2 cellular contexts compared by ENCODE assay signal in the genomic region with DNA sequence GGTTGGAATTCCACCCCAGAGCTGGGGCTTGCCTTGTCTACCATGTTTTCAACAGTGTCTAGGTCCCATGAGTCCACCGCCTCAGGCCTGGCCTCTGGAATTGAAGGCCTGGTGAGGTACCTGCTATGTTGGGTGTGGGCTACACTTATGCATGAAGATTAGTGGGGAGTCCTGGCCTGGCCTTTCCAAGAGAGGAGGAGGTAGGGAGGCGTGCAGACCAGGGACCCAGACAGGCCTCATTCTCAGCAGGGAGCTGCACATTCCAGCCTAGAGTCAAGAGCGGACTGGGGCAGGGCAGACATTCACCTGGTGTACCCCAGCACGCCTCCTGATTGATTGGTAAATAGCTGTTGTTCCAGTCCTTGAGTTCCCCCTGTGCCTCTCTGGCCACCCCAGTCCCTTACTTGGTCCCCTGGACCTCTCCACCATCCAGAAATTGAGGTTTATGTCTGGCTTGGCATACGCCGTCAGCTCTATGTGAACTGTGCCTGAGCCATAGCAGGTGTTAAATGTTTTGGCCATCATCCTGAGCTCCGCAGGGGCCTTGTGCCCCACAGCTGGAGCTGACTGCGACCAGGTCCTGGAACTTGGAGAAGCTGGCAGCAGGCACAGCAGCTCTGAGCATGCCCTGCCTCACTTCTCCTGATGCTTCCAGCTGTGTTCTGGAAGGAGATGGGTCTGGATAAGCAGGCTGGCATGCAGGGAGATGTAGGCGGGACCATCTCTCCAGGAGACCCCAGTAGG.
TF ChIP-seq lines count a peak whose summit lies in the region.

No MANE protein-coding gene starts in this region.

TF ChIP-seq in HepG2, 621 proteins besides CTCF, POLR2A, EP300 and RAD21:
- TF ChIP-seq IKZF4 (CRISPR knock-in tag; IDR thresholded peaks at IDR 0.05; ENCODE audit: borderline replicate concordance, low read depth, not compliant biosample characterization) (no peak), ZUFSP (CRISPR knock-in tag; IDR thresholded peaks at IDR 0.05; ENCODE audit: borderline replicate concordance) (no peak), MYC (CRISPR knock-in tag; IDR thresholded peaks at IDR 0.05; ENCODE audit: borderline replicate concordance) (0 out of 2 replicates have a peak, but pooled peaks have one; percentile 27), ZNF17 (CRISPR knock-in tag; IDR thresholded peaks at IDR 0.05) (no peak), MAFG (CRISPR knock-in tag; IDR thresholded peaks at IDR 0.05) (no peak), CREB1 (IDR thresholded peaks at IDR 0.05) (no peak), CREB1 (CRISPR knock-in tag; IDR thresholded peaks at IDR 0.05) (no peak)
- TF ChIP-seq, protein P1, sequence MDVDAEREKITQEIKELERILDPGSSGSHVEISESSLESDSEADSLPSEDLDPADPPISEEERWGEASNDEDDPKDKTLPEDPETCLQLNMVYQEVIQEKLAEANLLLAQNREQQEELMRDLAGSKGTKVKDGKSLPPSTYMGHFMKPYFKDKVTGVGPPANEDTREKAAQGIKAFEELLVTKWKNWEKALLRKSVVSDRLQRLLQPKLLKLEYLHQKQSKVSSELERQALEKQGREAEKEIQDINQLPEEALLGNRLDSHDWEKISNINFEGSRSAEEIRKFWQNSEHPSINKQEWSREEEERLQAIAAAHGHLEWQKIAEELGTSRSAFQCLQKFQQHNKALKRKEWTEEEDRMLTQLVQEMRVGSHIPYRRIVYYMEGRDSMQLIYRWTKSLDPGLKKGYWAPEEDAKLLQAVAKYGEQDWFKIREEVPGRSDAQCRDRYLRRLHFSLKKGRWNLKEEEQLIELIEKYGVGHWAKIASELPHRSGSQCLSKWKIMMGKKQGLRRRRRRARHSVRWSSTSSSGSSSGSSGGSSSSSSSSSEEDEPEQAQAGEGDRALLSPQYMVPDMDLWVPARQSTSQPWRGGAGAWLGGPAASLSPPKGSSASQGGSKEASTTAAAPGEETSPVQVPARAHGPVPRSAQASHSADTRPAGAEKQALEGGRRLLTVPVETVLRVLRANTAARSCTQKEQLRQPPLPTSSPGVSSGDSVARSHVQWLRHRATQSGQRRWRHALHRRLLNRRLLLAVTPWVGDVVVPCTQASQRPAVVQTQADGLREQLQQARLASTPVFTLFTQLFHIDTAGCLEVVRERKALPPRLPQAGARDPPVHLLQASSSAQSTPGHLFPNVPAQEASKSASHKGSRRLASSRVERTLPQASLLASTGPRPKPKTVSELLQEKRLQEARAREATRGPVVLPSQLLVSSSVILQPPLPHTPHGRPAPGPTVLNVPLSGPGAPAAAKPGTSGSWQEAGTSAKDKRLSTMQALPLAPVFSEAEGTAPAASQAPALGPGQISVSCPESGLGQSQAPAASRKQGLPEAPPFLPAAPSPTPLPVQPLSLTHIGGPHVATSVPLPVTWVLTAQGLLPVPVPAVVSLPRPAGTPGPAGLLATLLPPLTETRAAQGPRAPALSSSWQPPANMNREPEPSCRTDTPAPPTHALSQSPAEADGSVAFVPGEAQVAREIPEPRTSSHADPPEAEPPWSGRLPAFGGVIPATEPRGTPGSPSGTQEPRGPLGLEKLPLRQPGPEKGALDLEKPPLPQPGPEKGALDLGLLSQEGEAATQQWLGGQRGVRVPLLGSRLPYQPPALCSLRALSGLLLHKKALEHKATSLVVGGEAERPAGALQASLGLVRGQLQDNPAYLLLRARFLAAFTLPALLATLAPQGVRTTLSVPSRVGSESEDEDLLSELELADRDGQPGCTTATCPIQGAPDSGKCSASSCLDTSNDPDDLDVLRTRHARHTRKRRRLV (CRISPR knock-in tag; IDR thresholded peaks at IDR 0.05): no peak

TF ChIP-seq in WTC11, 78 proteins besides CTCF, POLR2A, EP300 and RAD21:
- TF ChIP-seq GTF2I (CRISPR knock-in tag; conservative IDR thresholded peaks at IDR 0.05): no peak
- TF ChIP-seq, protein P2, sequence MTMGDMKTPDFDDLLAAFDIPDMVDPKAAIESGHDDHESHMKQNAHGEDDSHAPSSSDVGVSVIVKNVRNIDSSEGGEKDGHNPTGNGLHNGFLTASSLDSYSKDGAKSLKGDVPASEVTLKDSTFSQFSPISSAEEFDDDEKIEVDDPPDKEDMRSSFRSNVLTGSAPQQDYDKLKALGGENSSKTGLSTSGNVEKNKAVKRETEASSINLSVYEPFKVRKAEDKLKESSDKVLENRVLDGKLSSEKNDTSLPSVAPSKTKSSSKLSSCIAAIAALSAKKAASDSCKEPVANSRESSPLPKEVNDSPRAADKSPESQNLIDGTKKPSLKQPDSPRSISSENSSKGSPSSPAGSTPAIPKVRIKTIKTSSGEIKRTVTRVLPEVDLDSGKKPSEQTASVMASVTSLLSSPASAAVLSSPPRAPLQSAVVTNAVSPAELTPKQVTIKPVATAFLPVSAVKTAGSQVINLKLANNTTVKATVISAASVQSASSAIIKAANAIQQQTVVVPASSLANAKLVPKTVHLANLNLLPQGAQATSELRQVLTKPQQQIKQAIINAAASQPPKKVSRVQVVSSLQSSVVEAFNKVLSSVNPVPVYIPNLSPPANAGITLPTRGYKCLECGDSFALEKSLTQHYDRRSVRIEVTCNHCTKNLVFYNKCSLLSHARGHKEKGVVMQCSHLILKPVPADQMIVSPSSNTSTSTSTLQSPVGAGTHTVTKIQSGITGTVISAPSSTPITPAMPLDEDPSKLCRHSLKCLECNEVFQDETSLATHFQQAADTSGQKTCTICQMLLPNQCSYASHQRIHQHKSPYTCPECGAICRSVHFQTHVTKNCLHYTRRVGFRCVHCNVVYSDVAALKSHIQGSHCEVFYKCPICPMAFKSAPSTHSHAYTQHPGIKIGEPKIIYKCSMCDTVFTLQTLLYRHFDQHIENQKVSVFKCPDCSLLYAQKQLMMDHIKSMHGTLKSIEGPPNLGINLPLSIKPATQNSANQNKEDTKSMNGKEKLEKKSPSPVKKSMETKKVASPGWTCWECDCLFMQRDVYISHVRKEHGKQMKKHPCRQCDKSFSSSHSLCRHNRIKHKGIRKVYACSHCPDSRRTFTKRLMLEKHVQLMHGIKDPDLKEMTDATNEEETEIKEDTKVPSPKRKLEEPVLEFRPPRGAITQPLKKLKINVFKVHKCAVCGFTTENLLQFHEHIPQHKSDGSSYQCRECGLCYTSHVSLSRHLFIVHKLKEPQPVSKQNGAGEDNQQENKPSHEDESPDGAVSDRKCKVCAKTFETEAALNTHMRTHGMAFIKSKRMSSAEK (CRISPR knock-in tag; IDR thresholded peaks at IDR 0.05; ENCODE audit: borderline replicate concordance): no peak
- TF ChIP-seq MXD4 (CRISPR knock-in tag; IDR thresholded peaks at IDR 0.05; ENCODE audit: borderline replicate concordance): no peak
- TF ChIP-seq NFYB (CRISPR knock-in tag; conservative IDR thresholded peaks at IDR 0.05; ENCODE audit: low read depth): no peak
- peak; percentile 25; the same call in 1 of the 2 replicates for TF ChIP-seq ZNF423 (CRISPR knock-in tag; IDR thresholded peaks at IDR 0.05)
